ENCODE assay signal across 1 cellular context in genomic region chr9:106885451-106885850, GRCh38.
TF ChIP-seq lines count a peak whose summit lies in the region.

No MANE protein-coding gene starts in this region.

TF ChIP-seq in H1, 55 proteins besides CTCF, POLR2A, EP300 and RAD21 (continued from another document):
- TF ChIP-seq ATF2 (IDR thresholded peaks at IDR 0.05; ENCODE audit: low read length) = no peak
- TF ChIP-seq CBX8 (IDR thresholded peaks at IDR 0.05; ENCODE audit: borderline replicate concordance, low read depth, low read length) = no peak
- no peak for TF ChIP-seq RFX5 (IDR thresholded peaks at IDR 0.05; ENCODE audit: borderline replicate concordance, low read depth, low read length)
- no peak for TF ChIP-seq SP2 (IDR thresholded peaks at IDR 0.05; ENCODE audit: low read length)
- TF ChIP-seq SUZ12 (IDR thresholded peaks at IDR 0.05; ENCODE audit: low read length) = no peak
- TF ChIP-seq SIRT6 (IDR thresholded peaks at IDR 0.05; ENCODE audit: low read length) = no peak
- no peak for TF ChIP-seq NANOG (IDR thresholded peaks at IDR 0.05; ENCODE audit: insufficient read depth, low read depth, low read length, poor library complexity, severe bottlenecking)
- no peak for TF ChIP-seq RBBP5 (IDR thresholded peaks at IDR 0.05; ENCODE audit: borderline replicate concordance, low read depth, low read length)
- no peak for TF ChIP-seq BRCA1 (IDR thresholded peaks at IDR 0.05; ENCODE audit: low read depth, low read length)
- no peak for TF ChIP-seq ASH2L (IDR thresholded peaks at IDR 0.05; ENCODE audit: low read length)
- no peak for TF ChIP-seq HDAC6 (IDR thresholded peaks at IDR 0.05; ENCODE audit: low read depth, low read length)
TF ChIP-seq in H1: peak in this region for 0.
